Comparison of ENCODE assay signal across 16 cellular contexts in the genomic region with DNA sequence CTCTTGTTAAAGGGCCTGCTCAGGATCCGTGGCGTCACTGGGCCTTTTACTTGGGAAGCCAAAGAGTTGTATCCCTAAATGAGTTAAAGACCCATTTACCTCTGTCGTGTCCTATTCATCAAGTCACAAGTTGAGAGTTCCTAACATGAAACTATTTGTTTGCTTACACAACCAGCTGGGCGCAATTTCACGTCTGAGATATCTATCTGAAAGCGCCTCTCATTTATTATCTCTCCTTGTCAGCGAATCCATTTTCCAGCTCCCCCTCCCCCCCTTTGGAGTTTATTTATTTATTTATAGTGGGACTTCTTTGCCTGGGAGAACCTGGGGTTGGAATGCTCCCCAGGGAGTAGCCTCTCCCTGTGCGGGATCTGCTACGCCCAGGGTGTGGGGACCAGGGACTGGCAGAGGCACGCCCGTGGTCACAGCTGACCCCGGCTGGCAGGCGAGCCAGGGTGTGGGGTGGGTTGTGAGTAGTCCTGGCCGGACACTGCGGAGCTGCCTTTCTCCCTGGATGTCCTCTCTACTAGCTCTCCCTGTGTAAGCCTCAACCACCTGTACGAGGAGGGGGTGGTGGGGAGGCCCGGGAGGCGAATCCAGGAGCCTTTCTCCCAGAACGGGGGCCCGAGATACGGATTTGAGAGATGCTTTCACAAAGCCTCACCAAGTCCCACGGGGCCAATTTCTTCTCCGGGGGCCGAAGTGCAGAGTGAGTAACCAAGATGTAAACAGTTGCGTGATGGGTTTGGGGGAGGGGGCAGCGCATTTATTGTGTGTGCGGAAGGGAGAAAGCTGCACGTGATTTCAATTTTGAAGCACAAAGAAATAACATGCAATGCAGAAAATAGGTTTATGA. TPM values are rescaled to one million over a fixed set of nuclear protein-coding genes. Genes with fewer than 3 reads are reported as not detected.
DNase-seq lines count a peak whose midpoint lies in the region; ATAC-seq, FAIRE-seq and TF ChIP-seq lines count a peak whose summit lies in the region.
"Had no signal": no experiment of that assay in that cellular context is flagged by ENCODE, and none has a peak within 500 bp of the region (broad histone marks: within the 10 kb centered on the region; RNA-seq: fewer than 3 reads in every experiment).

No MANE protein-coding gene starts in this region.

- TF ChIP-seq RAD21 in IMR-90 (IDR thresholded peaks at IDR 0.05; ENCODE audit: low read length), result no peak

- H3K4ac ChIP-seq in IMR-90 (ENCODE audit: low read depth, low read length), result peak overlapping the region; percentile 76

- H2BK20ac ChIP-seq in IMR-90 (ENCODE audit: low read depth, low read length), result peak overlapping the region; percentile 55; the same call in 1 of the 2 replicates

- peaks cover 11% of the 10 kb centered on the region for H3K36me3 Mint-ChIP-seq in astrocyte (ENCODE audit: low read depth, unreplicated experiment)

- H3K27ac ChIP-seq in IMR-90 (ENCODE audit: insufficient read depth, low read length) (peak overlapping the region; percentile 97), astrocyte (ENCODE audit: low read depth, low read length) (peak overlapping the region; percentile 78), kidney (ENCODE audit: low read depth in 2 of 2, low read length in 2 of 2) (peak overlapping the region; percentile 61 to 74), stomach (peak overlapping the region in 3 of 5 donors; percentile 59 to 74 (median 62))
- H3K27ac ChIP-seq: BLaER1, colonic mucosa, Peyer's patch had no signal

- H4K5ac ChIP-seq in IMR-90 (ENCODE audit: low read depth, low read length), result peak overlapping the region; percentile 76

- H4K20me1 ChIP-seq in IMR-90 (ENCODE audit: insufficient read depth, low read length) (no peaks in the 10 kb centered on the region), astrocyte (ENCODE audit: insufficient read depth, low read length) (no peaks in the 10 kb centered on the region)

- H2AFZ ChIP-seq in IMR-90 (replicated peaks; ENCODE audit: low read length, poor library complexity) (peak overlapping the region; percentile 81), astrocyte (ENCODE audit: low read depth, low read length) (peak overlapping the region; percentile 74)

- no TSS peak for BruUV-seq in IMR-90 (replicated peaks; lab: Mats Ljungman, UMichigan)

- H3K9me3 ChIP-seq in IMR-90 (ENCODE audit: control insufficient read depth, insufficient read depth, low read length) (no peaks in the 10 kb centered on the region), astrocyte (ENCODE audit: insufficient read depth, low read depth, low read length) (no peaks in the 10 kb centered on the region), kidney (ENCODE audit: control insufficient read depth in 1 of 2, low read length in 2 of 2) (no peaks in the 10 kb centered on the region), stomach (peaks cover 0 to 8% (median 0%) of the 10 kb centered on the region in 4 donors)
- H3K9me3 ChIP-seq: colonic mucosa had no signal

- H3K36me3 ChIP-seq in IMR-90 (ENCODE audit: control insufficient read depth, insufficient read depth, low read length) (peaks cover 22% of the 10 kb centered on the region), astrocyte (ENCODE audit: insufficient read depth, low read length) (peaks cover 5% of the 10 kb centered on the region), kidney (ENCODE audit: control insufficient read depth in 1 of 2, insufficient read depth in 2 of 2, low read length in 2 of 2) (peaks cover 0 to 4% of the 10 kb centered on the region in 2 donors), stomach (peaks cover 0 to 18% (median 10%) of the 10 kb centered on the region in 4 donors)
- H3K36me3 ChIP-seq: BLaER1, colonic mucosa, Peyer's patch had no signal

- H3K9me3 Mint-ChIP-seq in astrocyte (ENCODE audit: unreplicated experiment), result peaks cover 39% of the 10 kb centered on the region

- no peak overlapping the region for H3K27ac Mint-ChIP-seq in astrocyte (ENCODE audit: unreplicated experiment)

- H2BK5ac ChIP-seq in IMR-90 (ENCODE audit: low read depth, low read length, poor library complexity, severe bottlenecking), result peak overlapping the region; percentile 61

- 0 out of 2 replicates have a peak, but pooled peaks cover 8% of the 10 kb centered on the region for H3K9me1 ChIP-seq in IMR-90 (ENCODE audit: insufficient read depth, low read length)

- dilution Hi-C loops in IMR-90 (cut with HindIII; ENCODE audit: low sequenced_read_pairs, unreplicated experiment), result no loop called here

- H3K14ac ChIP-seq in IMR-90 (replicated peaks; ENCODE audit: low read depth, low read length), result no peak overlapping the region

- H3K18ac ChIP-seq in IMR-90 (ENCODE audit: low read depth, low read length), result peak overlapping the region; percentile 90

- no peak for FAIRE-seq in astrocyte (lab: Jason Lieb, UNC)
- no peak for FAIRE-seq in kidney (lab: Jason Lieb, UNC)

- no peaks in the 10 kb centered on the region for H3K4me1 Mint-ChIP-seq in astrocyte (ENCODE audit: low read depth, unreplicated experiment)

- H2BK120ac ChIP-seq in IMR-90 (ENCODE audit: low read depth, low read length), result peak overlapping the region; percentile 81

- H3K27me3 Mint-ChIP-seq in astrocyte (ENCODE audit: low read depth, unreplicated experiment), result peaks cover 35% of the 10 kb centered on the region

- H3K4me3 ChIP-seq in IMR-90 (ENCODE audit: insufficient read depth, low read depth, low read length) (no peak overlapping the region), astrocyte (ENCODE audit: insufficient read depth, low read depth, low read length) (no peak overlapping the region), kidney (ENCODE audit: low read length in 2 of 2) (peak overlapping the region in 1 of 2 donors; percentile 51), stomach (no peak overlapping the region)
- H3K4me3 ChIP-seq: BLaER1, colonic mucosa, Peyer's patch had no signal

- 0 out of 3 replicates have a peak overlapping the region, but pooled peaks have one; percentile 44 for H2BK15ac ChIP-seq in IMR-90 (ENCODE audit: low read depth, low read length)

- peak overlapping the region; percentile 28; the same call in 1 of the 2 replicates for H4K91ac ChIP-seq in IMR-90 (ENCODE audit: insufficient read depth, low read depth, low read length)

- peaks cover 26% of the 10 kb centered on the region for H3K79me2 ChIP-seq in astrocyte (ENCODE audit: insufficient read depth, low read length)

- H3K9ac ChIP-seq in IMR-90 (ENCODE audit: low read depth, low read length) (peak overlapping the region; percentile 9; the same call in 1 of the 2 replicates), astrocyte (ENCODE audit: low read length) (peak overlapping the region; percentile 76), kidney (ENCODE audit: low read length in 2 of 2) (no peak overlapping the region)
- H3K9ac ChIP-seq: BLaER1 had no signal

- H3K4me2 ChIP-seq in IMR-90 (ENCODE audit: low read depth, low read length) (peak overlapping the region; percentile 92), astrocyte (ENCODE audit: low read length) (peak overlapping the region; percentile 83)
- H3K4me2 ChIP-seq: BLaER1 had no signal

- no peak overlapping the region for H3K4me3 Mint-ChIP-seq in astrocyte (ENCODE audit: unreplicated experiment)

- no peak for TF ChIP-seq CTCF in IMR-90 (conservative IDR thresholded peaks at IDR 0.05; ENCODE audit: low read depth, low read length)
- TF ChIP-seq CTCF in astrocyte (IDR thresholded peaks at IDR 0.05; ENCODE audit: insufficient read depth, low read depth, low read length), result no peak
- no peak for TF ChIP-seq CTCF in kidney (IDR thresholded peaks at IDR 0.05; ENCODE audit: borderline replicate concordance, extremely low read depth, insufficient read depth)
- TF ChIP-seq CTCF in stomach (IDR thresholded peaks at IDR 0.05), result no peak

- ATAC-seq in IMR-90 (ENCODE audit: low read depth) (no peak), HG02840 (IDR thresholded peaks at IDR 0.05; ENCODE audit: low FRiP score, unreplicated experiment) (no peak)

- TF ChIP-seq POLR2A in IMR-90 (IDR thresholded peaks at IDR 0.05; ENCODE audit: low read depth, low read length) (no peak), stomach (IDR thresholded peaks at IDR 0.05) (no peak)

- peak; percentile 56 for DNase-seq in IMR-90
- no peak for DNase-seq in astrocyte (ENCODE audit: low read depth)
- peak; percentile 64 for DNase-seq in kidney
- no peak for DNase-seq in stomach
- DNase-seq in activated naive CD4-positive, alpha-beta T cell (lab: John Stamatoyannopoulos, UW), result no peak
- no peak for DNase-seq in NCI-H510A treated with DMSO at 0.1 percent for 48 hours (lab: John Stamatoyannopoulos, UW)
- DNase-seq: activated effector memory CD4-positive, alpha-beta T cell treated with Interleukin-2 at 50 U/mL for 16 hours; amniotic stem cell; colonic mucosa; erythroblast; NCI-H1436 treated with DMSO at 0.1 percent for 48 hours; NCI-H524; Peyer's patch; T-helper 1 cell had no signal

- WGBS in IMR-90 (ENCODE audit: extremely low coverage in 2 of 2, insufficient read length in 1 of 2), 2 experiments, result no CpG with 5 or more reads among the region's 28 CpGs
- WGBS in stomach, 5 donors, result 27 to 41% (median 28%) methylated on average over 24 to 28 of the region's 28 CpGs

- no peak for TF ChIP-seq EP300 in stomach (IDR thresholded peaks at IDR 0.05)

- peak overlapping the region; percentile 96 for H3K23ac ChIP-seq in IMR-90 (ENCODE audit: low read depth, low read length)

- 0 out of 2 replicates have a peak overlapping the region, but pooled peaks have one; percentile 2 for H3K56ac ChIP-seq in IMR-90 (ENCODE audit: extremely low read depth, insufficient read depth, low read length)

- no peaks in the 10 kb centered on the region for H3K27me3 ChIP-seq in IMR-90 (ENCODE audit: control insufficient read depth, insufficient read depth, low read length)
- no peaks in the 10 kb centered on the region for H3K27me3 ChIP-seq in astrocyte (ENCODE audit: insufficient read depth, low read length)
- H3K27me3 ChIP-seq in stomach, result peaks cover 5 to 96% (median 91%) of the 10 kb centered on the region in 3 donors

- peak overlapping the region; percentile 70 for H2AK9ac ChIP-seq in IMR-90 (replicated peaks; ENCODE audit: low read depth, low read length, poor library complexity)

- CTCF ChIA-PET in IMR-90 (lab: Yijun Ruan, JAX), result interaction anchor here (0.8 kb wide), 1 partner anchor 191 kb away, joined by 3 read pairs; no protein-coding TSS in a partner anchor

- in situ Hi-C loops in IMR-90 (cut with MboI; ENCODE audit: low sequenced_read_pairs), result loop anchor here (25.0 kb wide), 2 partner anchors 686 to 1286 kb away; no protein-coding TSS in a partner anchor

- peak overlapping the region; percentile 39; the same call in 1 of the 2 replicates for H2AK5ac ChIP-seq in IMR-90 (ENCODE audit: low read depth, low read length)

- POLR2A ChIA-PET in IMR-90 (lab: Charles Lee; ENCODE audit: unreplicated experiment), result interaction anchor here (3.2 kb wide), 1 partner anchor 11 kb away, joined by 12 read pairs; no protein-coding TSS in a partner anchor

- H3K79me1 ChIP-seq in IMR-90 (ENCODE audit: low read depth in 1 of 2, low read length in 2 of 2), result peaks cover 8 to 29% of the 10 kb centered on the region in 2 experiments; a peak in 3 of 4 replicates

- H3K4me1 ChIP-seq in IMR-90 (ENCODE audit: control insufficient read depth, insufficient read depth, low read length), result peaks cover 22% of the 10 kb centered on the region
- H3K4me1 ChIP-seq in astrocyte (ENCODE audit: insufficient read depth, low read length), result peaks cover 59% of the 10 kb centered on the region
- H3K4me1 ChIP-seq in kidney (ENCODE audit: control insufficient read depth in 1 of 2, insufficient read depth in 1 of 2, low read depth in 1 of 2, low read length in 2 of 2), result peaks cover 0 to 5% of the 10 kb centered on the region in 2 donors
- peaks cover 5 to 61% (median 29%) of the 10 kb centered on the region in 4 donors for H3K4me1 ChIP-seq in stomach
- H3K4me1 ChIP-seq: BLaER1, colonic mucosa, Peyer's patch had no signal

- peak overlapping the region in 1 of 2 experiments; percentile 47; a peak in 1 of 4 replicates for H4K8ac ChIP-seq in IMR-90 (ENCODE audit: low read depth in 2 of 2, low read length in 2 of 2)

- intact Hi-C loops in IMR-90 (cut with micrococcal nuclease) (no loop called here), kidney (cut with DNase I) (no loop called here), stomach (cut with DNase I; ENCODE audit: low total_unique reads) (no loop called here)

RNA-seq across cellular contexts. Expression of gene NR2F1, which starts 15.3 kb away (rescaled TPM):
- 18.1 and 19.0 TPM in 2 replicates for total RNA-seq in IMR-90 (2012; rRNA removed)
- polyA plus RNA-seq in IMR-90 (2012; rRNA removed), result 160 and 175 TPM in 2 replicates
- polyA plus RNA-seq in IMR-90 (2012; cell fraction: cytosol; rRNA removed), result 80.6 and 211 TPM in 2 replicates
- polyA plus RNA-seq in IMR-90 (2012; cell fraction: nucleus; rRNA removed; ENCODE audit: low replicate concordance), result 153 and 546 TPM in 2 replicates
- 4.3 and 5.1 TPM in 2 replicates for total RNA-seq in astrocyte
- total RNA-seq in kidney, result 49.5 TPM
- polyA plus RNA-seq in kidney (ENCODE audit: insufficient read depth, low read depth, low replicate concordance), result 22.8 TPM
- 100 to 1,000 TPM in 1 of 5 donors, 10 to 100 TPM in 3, under 1 TPM in 1; 0.87 to 115 (median 20.4) TPM for total RNA-seq in stomach
- 10 to 100 TPM; 10.7 to 25.7 (median 24.3) TPM for polyA plus RNA-seq in stomach

RNA-seq across cellular contexts. Expression of gene NR2F1-AS1, which starts 17.4 kb away (rescaled TPM):
- total RNA-seq in IMR-90 (2012; rRNA removed), result 12.5 and 17.8 TPM in 2 replicates
- 12.1 and 12.8 TPM in 2 replicates for polyA plus RNA-seq in IMR-90 (2012; rRNA removed)
- polyA plus RNA-seq in IMR-90 (2012; cell fraction: cytosol; rRNA removed), result 3.6 and 4.5 TPM in 2 replicates
- 7.6 and 30.6 TPM in 2 replicates for polyA plus RNA-seq in IMR-90 (2012; cell fraction: nucleus; rRNA removed; ENCODE audit: low replicate concordance)
- total RNA-seq in astrocyte, result 6.9 and 7.3 TPM in 2 replicates
- total RNA-seq in kidney, result 13.0 TPM
- 16.0 TPM for polyA plus RNA-seq in kidney (ENCODE audit: insufficient read depth, low read depth, low replicate concordance)
- 10 to 100 TPM in 4 of 5 donors, 1 to 10 TPM in 1; 4.3 to 40.8 (median 15.8) TPM for total RNA-seq in stomach
- 10 to 100 TPM in 2 of 3 donors, 1 to 10 TPM in 1; 9.7 to 19.6 (median 12.7) TPM for polyA plus RNA-seq in stomach

Comparison
In these comparisons a context has a peak if more than half of its experiments do, and no peak if none do; other contexts are left out.
1. DNase-seq: peak in IMR-90 (single experiment) and kidney (single experiment); none in astrocyte (single experiment), stomach (single experiment), activated naive CD4-positive, alpha-beta T cell (0 of 4) and NCI-H510A treated with DMSO at 0.1 percent for 48 hours (single experiment).
2. H3K9ac ChIP-seq: peak in IMR-90 (single experiment) and astrocyte (single experiment); none in kidney (0 of 2).
3. Peak in every context shown above with its lines, with median percentiles within 50 percentile points of each other: H3K27ac ChIP-seq.